ENCODE assay signal across 25 cellular contexts in the genomic region with DNA sequence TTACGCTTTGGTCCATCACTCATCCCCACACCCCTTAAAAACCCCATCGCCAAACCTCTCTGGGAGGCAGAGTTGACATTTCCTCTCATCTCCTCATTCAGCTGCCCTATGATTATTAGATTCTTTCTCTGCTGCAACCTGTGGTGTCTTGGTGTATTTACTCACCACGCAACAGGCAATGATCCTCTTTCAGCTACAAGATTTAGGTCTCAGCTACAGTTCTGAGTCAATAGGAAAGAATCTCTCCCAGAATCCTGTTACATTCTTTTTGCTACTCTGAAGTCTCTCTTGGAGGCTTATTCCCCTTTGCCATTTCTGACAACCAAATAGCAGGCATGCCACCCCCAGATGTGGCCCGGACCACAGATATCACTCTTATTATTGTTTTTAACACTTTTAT.
"Had no signal": no experiment of that assay in that cellular context is flagged by ENCODE, and none has a peak within 500 bp of the region (broad histone marks: within the 10 kb centered on the region; RNA-seq: fewer than 3 reads in every experiment).

No MANE protein-coding gene starts in this region.

- H3K4me3 ChIP-seq: adrenal gland, ascending aorta, hepatocyte, mucosa of descending colon, thoracic aorta, upper lobe of left lung had no signal

- DNase-seq: activated CD4-positive, alpha-beta T cell treated with anti-CD3 and anti-CD28 coated beads for 1 hour; activated CD4-positive, alpha-beta T cell treated with anti-CD3 and anti-CD28 coated beads, Interleukin-2, amount 50 U/mL, for 1 hour; activated CD8-positive, alpha-beta T cell treated with anti-CD3 and anti-CD28 coated beads, Interleukin-2, amount 10 ng/mL, durations not matched to agents 7 days and 5 days; activated gamma-delta T cell treated with Interleukin-2 at 50 U/mL for 16 hours; activated T-cell treated with anti-CD3 and anti-CD28 coated beads, Interleukin-2, amount 50 U/mL, for 1 hour; adrenal gland; cerebellar nuclear complex; cortex of kidney; foreskin fibroblast; left ventricle myocardium superior; mucosa of descending colon; nephron progenitor cell; SK-N-SH; stimulated activated CD4-positive, alpha-beta T cell treated with anti-CD3 and anti-CD28 coated beads, Interleukin-2, amount 100 ng/mL, for 48 hours; stimulated activated CD8-positive, alpha-beta memory T cell treated with anti-CD3 and anti-CD28 coated beads, Interleukin-4, amount 100 ng/mL, for 48 hours; stimulated activated naive CD4-positive, alpha-beta T cell; T-cell; upper lobe of left lung; WERI-Rb-1 had no signal

- H3K36me3 ChIP-seq: adrenal gland, ascending aorta, thoracic aorta, upper lobe of left lung, WERI-Rb-1 had no signal

- H3K27me3 ChIP-seq: adrenal gland, ascending aorta, hepatocyte, upper lobe of left lung had no signal

- H3K9me3 ChIP-seq: adrenal gland, ascending aorta, mucosa of descending colon, SK-N-SH, thoracic aorta, upper lobe of left lung had no signal

- H3K4me1 ChIP-seq: adrenal gland, ascending aorta, upper lobe of left lung had no signal

- H3K27ac ChIP-seq: adrenal gland, ascending aorta, epithelial cell of prostate, hepatocyte, thoracic aorta, upper lobe of left lung, WERI-Rb-1 had no signal

- ATAC-seq: activated CD8-positive, alpha-beta T cell treated with anti-CD3 and anti-CD28 coated beads, Interleukin-2, amount 10 ng/mL, durations not matched to agents 7 days and 5 days; activated naive CD4-positive, alpha-beta T cell treated with anti-CD3 and anti-CD28 coated beads, Interleukin-2, amount 50 U/mL, for 72 hours; left ventricle myocardium superior; mucosa of descending colon; sciatic nerve; T-cell had no signal
